ENCODE assay signal across 23 cellular contexts in the genomic region with DNA sequence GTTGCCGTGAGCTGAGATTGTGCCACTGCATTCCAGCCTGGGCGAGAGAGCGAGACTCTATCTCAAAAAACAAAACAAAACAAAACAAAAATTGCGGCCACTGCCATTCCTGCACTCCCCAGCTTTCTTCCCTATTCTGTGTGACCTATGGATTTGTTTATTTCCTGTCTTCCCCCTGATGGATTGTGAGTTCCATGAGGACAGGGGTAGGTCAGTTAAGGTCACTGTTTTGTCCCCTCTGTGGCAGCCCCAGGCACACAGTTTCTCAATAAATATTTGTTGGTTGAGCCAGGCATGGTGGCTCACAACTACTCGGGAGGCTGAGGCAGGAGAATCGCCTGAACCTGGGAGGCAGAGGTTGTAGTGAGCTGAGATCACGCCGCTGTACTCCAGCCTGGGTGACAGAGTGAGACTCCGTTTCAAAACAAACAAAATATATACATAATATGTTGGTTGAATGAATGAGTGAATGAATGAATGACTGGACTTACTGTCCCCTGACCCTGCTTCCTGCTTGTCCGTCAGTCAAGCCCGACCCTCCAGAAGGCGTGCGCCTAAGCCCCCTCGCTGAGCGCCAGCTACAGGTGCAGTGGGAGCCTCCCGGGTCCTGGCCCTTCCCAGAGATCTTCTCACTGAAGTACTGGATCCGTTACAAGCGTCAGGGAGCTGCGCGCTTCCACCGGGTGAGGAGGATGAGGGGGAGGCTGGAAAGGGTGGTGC. TPM values are rescaled to one million over a fixed set of nuclear protein-coding genes. Genes with fewer than 3 reads are reported as not detected.
"Had no signal": no experiment of that assay in that cellular context is flagged by ENCODE, and none has a peak within 500 bp of the region (broad histone marks: within the 10 kb centered on the region; RNA-seq: fewer than 3 reads in every experiment).

No MANE protein-coding gene starts in this region.

- H3K27ac Mint-ChIP-seq: activated CD8-positive, alpha-beta T cell treated with anti-CD3 and anti-CD28 coated beads for 36 hours; immature natural killer cell; mesothelial cell of epicardium; nephron progenitor cell had no signal

- H3K27me3 Mint-ChIP-seq: activated B cell treated with CpG ODN at 0.5 μM for 24 hours had no signal

- H3K4me1 Mint-ChIP-seq: immature natural killer cell, mesothelial cell of epicardium had no signal

- DNase-seq: activated B cell treated with CpG ODN at 0.5 μM for 24 hours; activated CD4-positive, alpha-beta T cell treated with anti-CD3 and anti-CD28 coated beads for 48 hours; activated CD8-positive, alpha-beta T cell treated with anti-CD3 and anti-CD28 coated beads for 36 hours; activated gamma-delta T cell; activated T-cell treated with anti-CD3 and anti-CD28 coated beads, Interleukin-2, amount 50 U/mL, for 4 hours; aorta; effector CD8-positive, alpha-beta T cell; foreskin melanocyte; heart left ventricle; immature natural killer cell; lower lobe of right lung; nephron progenitor cell; sigmoid colon; stimulated activated CD4-positive, alpha-beta T cell treated with anti-CD3 and anti-CD28 coated beads, Interleukin-1b, Interleukin-23, amount 100 ng/mL, for 48 hours; stomach; testis had no signal

- H3K36me3 Mint-ChIP-seq: immature natural killer cell, mesothelial cell of epicardium had no signal

- H3K9me3 ChIP-seq: heart left ventricle, lower lobe of right lung, sigmoid colon, stomach, testis had no signal

- H3K27me3 ChIP-seq: testis had no signal

- H3K4me1 ChIP-seq: sigmoid colon had no signal

- H3K27ac ChIP-seq: epithelial cell of prostate, heart left ventricle, lower lobe of right lung, sigmoid colon, stomach, testis had no signal

- H3K9me3 Mint-ChIP-seq: activated B cell treated with CpG ODN at 0.5 μM for 24 hours; activated CD8-positive, alpha-beta T cell treated with anti-CD3 and anti-CD28 coated beads for 36 hours; activated T-cell treated with anti-CD3 and anti-CD28 coated beads, Interleukin-2, amount 50 U/mL, for 4 hours; immature natural killer cell; mesothelial cell of epicardium; nephron progenitor cell had no signal

- H3K36me3 ChIP-seq: heart left ventricle, lower lobe of right lung, sigmoid colon, stomach had no signal

- H3K4me3 ChIP-seq: heart left ventricle, lower lobe of right lung, sigmoid colon, stomach, testis had no signal

- H3K4me3 Mint-ChIP-seq: activated CD8-positive, alpha-beta T cell treated with anti-CD3 and anti-CD28 coated beads for 36 hours; activated T-cell treated with anti-CD3 and anti-CD28 coated beads, Interleukin-2, amount 50 U/mL, for 4 hours; immature natural killer cell; mesothelial cell of epicardium; nephron progenitor cell had no signal

RNA-seq across cellular contexts. Expression of a gene that starts 5.0 kb away (rescaled TPM):
- total RNA-seq: fibroblast of lung, osteoblast had no signal
- polyA plus RNA-seq: immature natural killer cell had no signal

RNA-seq across cellular contexts. Expression of a gene that starts 44.8 kb away (rescaled TPM):
- total RNA-seq: activated B cell treated with CpG ODN at 0.5 μM for 24 hours; activated CD8-positive, alpha-beta T cell treated with anti-CD3 and anti-CD28 coated beads for 36 hours; activated T-cell treated with anti-CD3 and anti-CD28 coated beads, Interleukin-2, amount 50 U/mL, for 4 hours; aorta; fibroblast of lung; lower lobe of right lung; osteoblast; pulmonary artery endothelial cell; sigmoid colon; T-helper 2 cell treated with Interferon-gamma antibody and Interleukin-4, amounts not matched to agents 100 ng/mL and 5 ng/mL, for 36 hours; ureter had no signal
- polyA plus RNA-seq: fibroblast of lung, heart left ventricle, immature natural killer cell, stomach had no signal
